Comparison of ENCODE assay signal across 1 cellular context in the genomic region with DNA sequence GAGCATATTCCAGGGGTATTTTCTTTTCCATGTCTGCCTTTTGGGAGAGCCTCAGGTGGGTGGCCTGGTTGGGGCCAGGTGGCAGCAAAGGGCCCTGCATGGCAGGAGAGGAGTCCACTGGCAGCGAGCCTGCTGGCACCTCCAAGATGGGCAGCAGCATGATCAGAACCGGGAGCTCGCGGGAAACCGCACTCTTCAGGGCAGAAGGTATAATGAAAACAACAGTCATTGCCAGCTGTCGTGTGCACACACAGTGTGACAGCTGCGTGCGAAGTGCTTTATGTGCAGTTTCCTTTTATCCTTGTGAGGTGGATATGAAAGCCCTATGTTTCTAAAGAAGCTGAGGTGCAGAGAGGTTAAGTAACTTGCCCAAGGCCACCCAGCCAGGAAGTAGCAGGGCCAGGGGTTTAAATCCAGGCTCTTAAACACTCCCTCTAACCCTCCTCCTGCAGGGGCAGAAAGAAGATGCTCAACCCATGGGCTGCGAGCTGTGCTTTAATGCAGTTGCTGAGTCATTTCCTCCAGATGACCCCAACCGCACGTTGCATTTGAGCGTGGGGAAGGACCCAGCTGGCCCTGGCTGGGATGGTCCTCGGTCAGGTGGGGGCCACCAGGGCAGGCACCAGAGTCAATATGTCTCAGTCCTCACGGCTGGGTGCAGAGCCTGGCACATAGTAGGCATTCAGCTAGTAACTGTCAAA.
TF ChIP-seq lines count a peak whose summit lies in the region.

No MANE protein-coding gene starts in this region.

TF ChIP-seq in GM12878, 131 proteins besides CTCF, POLR2A, EP300 and RAD21 (continued from another document and continues in another):
- TF ChIP-seq, protein P1, sequence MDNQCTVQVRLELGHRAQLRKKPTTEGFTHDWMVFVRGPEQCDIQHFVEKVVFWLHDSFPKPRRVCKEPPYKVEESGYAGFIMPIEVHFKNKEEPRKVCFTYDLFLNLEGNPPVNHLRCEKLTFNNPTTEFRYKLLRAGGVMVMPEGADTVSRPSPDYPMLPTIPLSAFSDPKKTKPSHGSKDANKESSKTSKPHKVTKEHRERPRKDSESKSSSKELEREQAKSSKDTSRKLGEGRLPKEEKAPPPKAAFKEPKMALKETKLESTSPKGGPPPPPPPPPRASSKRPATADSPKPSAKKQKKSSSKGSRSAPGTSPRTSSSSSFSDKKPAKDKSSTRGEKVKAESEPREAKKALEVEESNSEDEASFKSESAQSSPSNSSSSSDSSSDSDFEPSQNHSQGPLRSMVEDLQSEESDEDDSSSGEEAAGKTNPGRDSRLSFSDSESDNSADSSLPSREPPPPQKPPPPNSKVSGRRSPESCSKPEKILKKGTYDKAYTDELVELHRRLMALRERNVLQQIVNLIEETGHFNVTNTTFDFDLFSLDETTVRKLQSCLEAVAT (IDR thresholded peaks at IDR 0.05), result 0 out of 2 replicates have a peak, but pooled peaks have one; percentile 60
- TF ChIP-seq NR2C1 (IDR thresholded peaks at IDR 0.05) (no peak), ETV6 (conservative IDR thresholded peaks at IDR 0.05 in 1 of 2, IDR thresholded peaks at IDR 0.05 in 1 of 2; ENCODE audit: borderline replicate concordance in 1 of 2, low read depth in 1 of 2) (no peak; a peak in 1 of 4 replicates), HDAC6 (IDR thresholded peaks at IDR 0.05; ENCODE audit: unreplicated experiment) (no peak), YBX1 (IDR thresholded peaks at IDR 0.05) (no peak), BMI1 (IDR thresholded peaks at IDR 0.05; ENCODE audit: borderline replicate concordance) (no peak), YY1 (IDR thresholded peaks at IDR 0.05; ENCODE audit: low read depth, low read length) (no peak), ZNF274 (IDR thresholded peaks at IDR 0.05; ENCODE audit: insufficient read depth, insufficient read length) (no peak), FOXM1 (IDR thresholded peaks at IDR 0.05; ENCODE audit: low read depth, low read length) (peak; percentile 82), NFXL1 (IDR thresholded peaks at IDR 0.05; ENCODE audit: borderline replicate concordance) (no peak), MTA3 (IDR thresholded peaks at IDR 0.05; ENCODE audit: borderline replicate concordance, low read length) (no peak; the same call in 1 of the 2 replicates), TCF7 (IDR thresholded peaks at IDR 0.05; ENCODE audit: borderline replicate concordance) (no peak), KAT2A (conservative IDR thresholded peaks at IDR 0.05; ENCODE audit: control insufficient read depth, low read depth, low read length) (no peak), MEF2A (IDR thresholded peaks at IDR 0.05; ENCODE audit: insufficient read depth, low read depth, low read length) (0 out of 2 replicates have a peak, but pooled peaks have one; percentile 30), ZNF24 (IDR thresholded peaks at IDR 0.05) (no peak), HDGF (IDR thresholded peaks at IDR 0.05) (no peak), CBFB (IDR thresholded peaks at IDR 0.05; ENCODE audit: low read depth) (no peak), MTA2 (IDR thresholded peaks at IDR 0.05; ENCODE audit: low read depth) (peak; percentile 36; the same call in 1 of the 2 replicates), ASH2L (IDR thresholded peaks at IDR 0.05; ENCODE audit: borderline replicate concordance, low read depth) (no peak), NR2C2 (IDR thresholded peaks at IDR 0.05; ENCODE audit: borderline replicate concordance, control insufficient read depth, insufficient read length, low read depth) (no peak), POLR2AphosphoS2 (IDR thresholded peaks at IDR 0.05; ENCODE audit: low read depth, low read length) (no peak), SPI1 (IDR thresholded peaks at IDR 0.05; ENCODE audit: borderline replicate concordance, insufficient read depth, low read depth, low read length) (no peak)
- TF ChIP-seq, protein P2, sequence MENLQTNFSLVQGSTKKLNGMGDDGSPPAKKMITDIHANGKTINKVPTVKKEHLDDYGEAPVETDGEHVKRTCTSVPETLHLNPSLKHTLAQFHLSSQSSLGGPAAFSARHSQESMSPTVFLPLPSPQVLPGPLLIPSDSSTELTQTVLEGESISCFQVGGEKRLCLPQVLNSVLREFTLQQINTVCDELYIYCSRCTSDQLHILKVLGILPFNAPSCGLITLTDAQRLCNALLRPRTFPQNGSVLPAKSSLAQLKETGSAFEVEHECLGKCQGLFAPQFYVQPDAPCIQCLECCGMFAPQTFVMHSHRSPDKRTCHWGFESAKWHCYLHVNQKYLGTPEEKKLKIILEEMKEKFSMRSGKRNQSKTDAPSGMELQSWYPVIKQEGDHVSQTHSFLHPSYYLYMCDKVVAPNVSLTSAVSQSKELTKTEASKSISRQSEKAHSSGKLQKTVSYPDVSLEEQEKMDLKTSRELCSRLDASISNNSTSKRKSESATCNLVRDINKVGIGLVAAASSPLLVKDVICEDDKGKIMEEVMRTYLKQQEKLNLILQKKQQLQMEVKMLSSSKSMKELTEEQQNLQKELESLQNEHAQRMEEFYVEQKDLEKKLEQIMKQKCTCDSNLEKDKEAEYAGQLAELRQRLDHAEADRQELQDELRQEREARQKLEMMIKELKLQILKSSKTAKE (IDR thresholded peaks at IDR 0.05; ENCODE audit: low read depth, poor library complexity, severe bottlenecking), result no peak
- TF ChIP-seq, protein P3, sequence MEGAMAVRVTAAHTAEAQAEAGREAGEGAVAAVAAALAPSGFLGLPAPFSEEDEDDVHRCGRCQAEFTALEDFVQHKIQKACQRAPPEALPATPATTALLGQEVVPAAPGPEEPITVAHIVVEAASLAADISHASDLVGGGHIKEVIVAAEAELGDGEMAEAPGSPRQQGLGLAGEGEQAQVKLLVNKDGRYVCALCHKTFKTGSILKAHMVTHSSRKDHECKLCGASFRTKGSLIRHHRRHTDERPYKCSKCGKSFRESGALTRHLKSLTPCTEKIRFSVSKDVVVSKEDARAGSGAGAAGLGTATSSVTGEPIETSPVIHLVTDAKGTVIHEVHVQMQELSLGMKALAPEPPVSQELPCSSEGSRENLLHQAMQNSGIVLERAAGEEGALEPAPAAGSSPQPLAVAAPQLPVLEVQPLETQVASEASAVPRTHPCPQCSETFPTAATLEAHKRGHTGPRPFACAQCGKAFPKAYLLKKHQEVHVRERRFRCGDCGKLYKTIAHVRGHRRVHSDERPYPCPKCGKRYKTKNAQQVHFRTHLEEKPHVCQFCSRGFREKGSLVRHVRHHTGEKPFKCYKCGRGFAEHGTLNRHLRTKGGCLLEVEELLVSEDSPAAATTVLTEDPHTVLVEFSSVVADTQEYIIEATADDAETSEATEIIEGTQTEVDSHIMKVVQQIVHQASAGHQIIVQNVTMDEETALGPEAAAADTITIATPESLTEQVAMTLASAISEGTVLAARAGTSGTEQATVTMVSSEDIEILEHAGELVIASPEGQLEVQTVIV (IDR thresholded peaks at IDR 0.05; ENCODE audit: borderline replicate concordance, partially characterized antibody), result no peak
- TF ChIP-seq, protein P4, sequence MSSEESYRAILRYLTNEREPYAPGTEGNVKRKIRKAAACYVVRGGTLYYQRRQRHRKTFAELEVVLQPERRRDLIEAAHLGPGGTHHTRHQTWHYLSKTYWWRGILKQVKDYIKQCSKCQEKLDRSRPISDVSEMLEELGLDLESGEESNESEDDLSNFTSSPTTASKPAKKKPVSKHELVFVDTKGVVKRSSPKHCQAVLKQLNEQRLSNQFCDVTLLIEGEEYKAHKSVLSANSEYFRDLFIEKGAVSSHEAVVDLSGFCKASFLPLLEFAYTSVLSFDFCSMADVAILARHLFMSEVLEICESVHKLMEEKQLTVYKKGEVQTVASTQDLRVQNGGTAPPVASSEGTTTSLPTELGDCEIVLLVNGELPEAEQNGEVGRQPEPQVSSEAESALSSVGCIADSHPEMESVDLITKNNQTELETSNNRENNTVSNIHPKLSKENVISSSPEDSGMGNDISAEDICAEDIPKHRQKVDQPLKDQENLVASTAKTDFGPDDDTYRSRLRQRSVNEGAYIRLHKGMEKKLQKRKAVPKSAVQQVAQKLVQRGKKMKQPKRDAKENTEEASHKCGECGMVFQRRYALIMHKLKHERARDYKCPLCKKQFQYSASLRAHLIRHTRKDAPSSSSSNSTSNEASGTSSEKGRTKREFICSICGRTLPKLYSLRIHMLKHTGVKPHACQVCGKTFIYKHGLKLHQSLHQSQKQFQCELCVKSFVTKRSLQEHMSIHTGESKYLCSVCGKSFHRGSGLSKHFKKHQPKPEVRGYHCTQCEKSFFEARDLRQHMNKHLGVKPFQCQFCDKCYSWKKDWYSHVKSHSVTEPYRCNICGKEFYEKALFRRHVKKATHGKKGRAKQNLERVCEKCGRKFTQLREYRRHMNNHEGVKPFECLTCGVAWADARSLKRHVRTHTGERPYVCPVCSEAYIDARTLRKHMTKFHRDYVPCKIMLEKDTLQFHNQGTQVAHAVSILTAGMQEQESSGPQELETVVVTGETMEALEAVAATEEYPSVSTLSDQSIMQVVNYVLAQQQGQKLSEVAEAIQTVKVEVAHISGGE (CRISPR knock-in tag; IDR thresholded peaks at IDR 0.05), result no peak
- TF ChIP-seq, protein P5, sequence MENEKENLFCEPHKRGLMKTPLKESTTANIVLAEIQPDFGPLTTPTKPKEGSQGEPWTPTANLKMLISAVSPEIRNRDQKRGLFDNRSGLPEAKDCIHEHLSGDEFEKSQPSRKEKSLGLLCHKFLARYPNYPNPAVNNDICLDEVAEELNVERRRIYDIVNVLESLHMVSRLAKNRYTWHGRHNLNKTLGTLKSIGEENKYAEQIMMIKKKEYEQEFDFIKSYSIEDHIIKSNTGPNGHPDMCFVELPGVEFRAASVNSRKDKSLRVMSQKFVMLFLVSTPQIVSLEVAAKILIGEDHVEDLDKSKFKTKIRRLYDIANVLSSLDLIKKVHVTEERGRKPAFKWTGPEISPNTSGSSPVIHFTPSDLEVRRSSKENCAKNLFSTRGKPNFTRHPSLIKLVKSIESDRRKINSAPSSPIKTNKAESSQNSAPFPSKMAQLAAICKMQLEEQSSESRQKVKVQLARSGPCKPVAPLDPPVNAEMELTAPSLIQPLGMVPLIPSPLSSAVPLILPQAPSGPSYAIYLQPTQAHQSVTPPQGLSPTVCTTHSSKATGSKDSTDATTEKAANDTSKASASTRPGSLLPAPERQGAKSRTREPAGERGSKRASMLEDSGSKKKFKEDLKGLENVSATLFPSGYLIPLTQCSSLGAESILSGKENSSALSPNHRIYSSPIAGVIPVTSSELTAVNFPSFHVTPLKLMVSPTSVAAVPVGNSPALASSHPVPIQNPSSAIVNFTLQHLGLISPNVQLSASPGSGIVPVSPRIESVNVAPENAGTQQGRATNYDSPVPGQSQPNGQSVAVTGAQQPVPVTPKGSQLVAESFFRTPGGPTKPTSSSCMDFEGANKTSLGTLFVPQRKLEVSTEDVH (IDR thresholded peaks at IDR 0.05; ENCODE audit: low read depth, partially characterized antibody), result no peak
- TF ChIP-seq, protein P6, sequence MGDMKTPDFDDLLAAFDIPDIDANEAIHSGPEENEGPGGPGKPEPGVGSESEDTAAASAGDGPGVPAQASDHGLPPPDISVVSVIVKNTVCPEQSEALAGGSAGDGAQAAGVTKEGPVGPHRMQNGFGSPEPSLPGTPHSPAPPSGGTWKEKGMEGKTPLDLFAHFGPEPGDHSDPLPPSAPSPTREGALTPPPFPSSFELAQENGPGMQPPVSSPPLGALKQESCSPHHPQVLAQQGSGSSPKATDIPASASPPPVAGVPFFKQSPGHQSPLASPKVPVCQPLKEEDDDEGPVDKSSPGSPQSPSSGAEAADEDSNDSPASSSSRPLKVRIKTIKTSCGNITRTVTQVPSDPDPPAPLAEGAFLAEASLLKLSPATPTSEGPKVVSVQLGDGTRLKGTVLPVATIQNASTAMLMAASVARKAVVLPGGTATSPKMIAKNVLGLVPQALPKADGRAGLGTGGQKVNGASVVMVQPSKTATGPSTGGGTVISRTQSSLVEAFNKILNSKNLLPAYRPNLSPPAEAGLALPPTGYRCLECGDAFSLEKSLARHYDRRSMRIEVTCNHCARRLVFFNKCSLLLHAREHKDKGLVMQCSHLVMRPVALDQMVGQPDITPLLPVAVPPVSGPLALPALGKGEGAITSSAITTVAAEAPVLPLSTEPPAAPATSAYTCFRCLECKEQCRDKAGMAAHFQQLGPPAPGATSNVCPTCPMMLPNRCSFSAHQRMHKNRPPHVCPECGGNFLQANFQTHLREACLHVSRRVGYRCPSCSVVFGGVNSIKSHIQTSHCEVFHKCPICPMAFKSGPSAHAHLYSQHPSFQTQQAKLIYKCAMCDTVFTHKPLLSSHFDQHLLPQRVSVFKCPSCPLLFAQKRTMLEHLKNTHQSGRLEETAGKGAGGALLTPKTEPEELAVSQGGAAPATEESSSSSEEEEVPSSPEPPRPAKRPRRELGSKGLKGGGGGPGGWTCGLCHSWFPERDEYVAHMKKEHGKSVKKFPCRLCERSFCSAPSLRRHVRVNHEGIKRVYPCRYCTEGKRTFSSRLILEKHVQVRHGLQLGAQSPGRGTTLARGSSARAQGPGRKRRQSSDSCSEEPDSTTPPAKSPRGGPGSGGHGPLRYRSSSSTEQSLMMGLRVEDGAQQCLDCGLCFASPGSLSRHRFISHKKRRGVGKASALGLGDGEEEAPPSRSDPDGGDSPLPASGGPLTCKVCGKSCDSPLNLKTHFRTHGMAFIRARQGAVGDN (IDR thresholded peaks at IDR 0.05), result peak; percentile 56
- TF ChIP-seq, protein P7, sequence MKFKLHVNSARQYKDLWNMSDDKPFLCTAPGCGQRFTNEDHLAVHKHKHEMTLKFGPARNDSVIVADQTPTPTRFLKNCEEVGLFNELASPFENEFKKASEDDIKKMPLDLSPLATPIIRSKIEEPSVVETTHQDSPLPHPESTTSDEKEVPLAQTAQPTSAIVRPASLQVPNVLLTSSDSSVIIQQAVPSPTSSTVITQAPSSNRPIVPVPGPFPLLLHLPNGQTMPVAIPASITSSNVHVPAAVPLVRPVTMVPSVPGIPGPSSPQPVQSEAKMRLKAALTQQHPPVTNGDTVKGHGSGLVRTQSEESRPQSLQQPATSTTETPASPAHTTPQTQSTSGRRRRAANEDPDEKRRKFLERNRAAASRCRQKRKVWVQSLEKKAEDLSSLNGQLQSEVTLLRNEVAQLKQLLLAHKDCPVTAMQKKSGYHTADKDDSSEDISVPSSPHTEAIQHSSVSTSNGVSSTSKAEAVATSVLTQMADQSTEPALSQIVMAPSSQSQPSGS (IDR thresholded peaks at IDR 0.05; ENCODE audit: low read length), result 0 out of 2 replicates have a peak, but pooled peaks have one; percentile 58
